Comparison of ENCODE assay signal across 29 cellular contexts in genomic region chrX:11566158-11566557, GRCh38.
"Had no signal": no experiment of that assay in that cellular context is flagged by ENCODE, and none has a peak within 500 bp of the region (broad histone marks: within the 10 kb centered on the region; RNA-seq: fewer than 3 reads in every experiment).

No MANE protein-coding gene starts in this region.

- H3K4me1 ChIP-seq: body of pancreas, foreskin keratinocyte, heart left ventricle, parathyroid adenoma, psoas muscle, uterus had no signal

- H3K27me3 ChIP-seq: body of pancreas, esophagus muscularis mucosa, foreskin keratinocyte, heart left ventricle, uterus had no signal

- ATAC-seq: activated CD4-positive, alpha-beta T cell treated with anti-CD3 and anti-CD28 coated beads for 36 hours; activated naive CD4-positive, alpha-beta T cell treated with anti-CD3 and anti-CD28 coated beads, Interleukin-2, amount 50 U/mL, for 72 hours; activated T-cell treated with anti-CD3 and anti-CD28 coated beads, Interleukin-2, amount 50 U/mL, for 72 hours; body of pancreas; foreskin keratinocyte; heart left ventricle; left colon; psoas muscle; stimulated activated memory B cell treated with anti-CD40 and anti-IgM and Interleukin-4, amounts not matched to agents 10 μg/mL and 1 μg/mL and 100 μg/mL, for 72 hours; stimulated activated naive CD8-positive, alpha-beta T cell treated with anti-CD3 and anti-CD28 coated beads, Interleukin-15, amount 100 ng/mL, for 72 hours had no signal

- H3K27ac ChIP-seq: body of pancreas, esophagus muscularis mucosa, foreskin keratinocyte, heart left ventricle, parathyroid adenoma, psoas muscle had no signal

- H3K4me3 ChIP-seq: body of pancreas, esophagus muscularis mucosa, heart left ventricle, psoas muscle, smooth muscle cell, uterus had no signal

- H3K36me3 ChIP-seq: esophagus muscularis mucosa, heart left ventricle, uterus had no signal

- DNase-seq: activated CD4-positive, alpha-beta T cell treated with anti-CD3 and anti-CD28 coated beads for 36 hours; activated CD4-positive, alpha-beta T cell treated with anti-CD3 and anti-CD28 coated beads, Interleukin-2, amount 50 U/mL, for 4 hours; activated CD4-positive, CD25-positive, alpha-beta regulatory T cell; activated naive CD4-positive, alpha-beta T cell; activated T-cell treated with anti-CD3 and anti-CD28 coated beads for 4 hours; activated T-cell treated with anti-CD3 and anti-CD28 coated beads, Interleukin-2, amount 50 U/mL, for 72 hours; anterior cingulate cortex; body of pancreas; dermis blood vessel endothelial cell; effector CD4-positive, alpha-beta T cell; foreskin keratinocyte; heart left ventricle; immature natural killer cell; kidney; left colon; mammary epithelial cell; naive B cell; psoas muscle; stimulated activated CD4-positive, alpha-beta T cell treated with anti-CD3 and anti-CD28 coated beads, Interleukin-1b, Interleukin-23, amount 100 ng/mL, for 48 hours; stimulated activated CD4-positive, alpha-beta T cell treated with anti-CD3 and anti-CD28 coated beads, Interleukin-4, amount 100 ng/mL, for 4 hours; stimulated activated CD8-positive, alpha-beta memory T cell treated with anti-CD3 and anti-CD28 coated beads, Interleukin-4, amount 100 ng/mL, for 48 hours; stimulated activated naive CD8-positive, alpha-beta T cell treated with anti-CD3 and anti-CD28 coated beads, Interleukin-15, amount 100 ng/mL, for 72 hours; substantia nigra; uterus had no signal

- H3K9me3 ChIP-seq: body of pancreas, esophagus muscularis mucosa, psoas muscle, uterus had no signal
